ENCODE assay signal across 1 cellular context in the genomic region with DNA sequence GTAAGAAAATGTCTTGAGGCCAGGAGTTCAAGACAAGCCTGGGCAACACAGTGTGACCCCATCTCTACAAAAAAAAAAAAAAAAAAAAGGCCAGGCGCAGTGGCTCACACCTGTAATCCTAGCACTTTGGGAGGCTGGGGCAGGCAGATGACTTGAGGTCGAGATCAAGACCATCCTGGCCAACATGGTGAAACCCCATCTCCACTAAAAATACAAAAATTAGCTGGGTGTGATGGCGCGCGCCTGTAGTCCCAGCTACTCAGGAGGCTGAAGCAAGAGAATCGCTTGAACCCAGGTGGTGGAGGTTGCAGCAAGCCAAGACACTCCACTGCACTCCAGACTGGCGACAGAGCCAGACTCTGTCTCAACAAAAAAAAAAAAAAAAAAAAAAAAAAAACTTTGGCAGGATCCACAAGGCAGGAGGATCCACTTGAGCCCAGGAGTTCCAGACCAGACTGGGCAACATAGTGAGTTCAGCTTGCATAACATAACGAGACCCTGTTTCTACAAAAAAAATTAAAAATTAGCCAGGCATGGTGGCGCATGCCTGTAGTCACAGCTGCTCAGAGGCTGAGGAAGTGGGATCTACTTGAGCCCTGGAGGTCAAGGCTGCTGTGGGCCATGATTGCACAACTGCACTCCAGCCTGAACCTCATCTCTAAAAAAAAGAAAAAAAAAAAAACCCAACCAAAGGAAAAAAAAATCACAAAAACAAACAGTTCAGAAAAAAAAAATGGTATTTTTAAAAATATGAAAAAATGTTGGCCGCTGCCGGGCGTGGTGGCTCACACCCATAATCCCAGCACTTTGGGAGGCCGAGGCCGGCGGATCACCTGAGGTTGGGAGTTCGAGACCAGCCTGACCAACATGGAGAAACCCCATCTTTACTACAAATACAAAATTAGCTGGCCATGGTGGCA.
TF ChIP-seq lines count a peak whose summit lies in the region.

No MANE protein-coding gene starts in this region.

TF ChIP-seq in HEK293, 187 proteins besides CTCF, POLR2A, EP300 and RAD21:
- TF ChIP-seq, protein P1, sequence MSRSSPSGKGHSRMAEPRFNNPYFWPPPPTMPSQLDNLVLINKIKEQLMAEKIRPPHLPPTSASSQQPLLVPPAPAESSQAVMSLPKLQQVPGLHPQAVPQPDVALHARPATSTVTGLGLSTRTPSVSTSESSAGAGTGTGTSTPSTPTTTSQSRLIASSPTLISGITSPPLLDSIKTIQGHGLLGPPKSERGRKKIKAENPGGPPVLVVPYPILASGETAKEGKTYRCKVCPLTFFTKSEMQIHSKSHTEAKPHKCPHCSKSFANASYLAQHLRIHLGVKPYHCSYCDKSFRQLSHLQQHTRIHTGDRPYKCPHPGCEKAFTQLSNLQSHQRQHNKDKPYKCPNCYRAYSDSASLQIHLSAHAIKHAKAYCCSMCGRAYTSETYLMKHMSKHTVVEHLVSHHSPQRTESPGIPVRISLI (tag by site-specific recombination; IDR thresholded peaks at IDR 0.05): peak; percentile 73; the same call in 1 of the 2 replicates
- TF ChIP-seq ZNF121 (tag by site-specific recombination; IDR thresholded peaks at IDR 0.05) (peak; percentile 34; the same call in 1 of the 2 replicates), ZNF600 (tag by site-specific recombination; IDR thresholded peaks at IDR 0.05) (peak; percentile 82)
- TF ChIP-seq, protein P2, sequence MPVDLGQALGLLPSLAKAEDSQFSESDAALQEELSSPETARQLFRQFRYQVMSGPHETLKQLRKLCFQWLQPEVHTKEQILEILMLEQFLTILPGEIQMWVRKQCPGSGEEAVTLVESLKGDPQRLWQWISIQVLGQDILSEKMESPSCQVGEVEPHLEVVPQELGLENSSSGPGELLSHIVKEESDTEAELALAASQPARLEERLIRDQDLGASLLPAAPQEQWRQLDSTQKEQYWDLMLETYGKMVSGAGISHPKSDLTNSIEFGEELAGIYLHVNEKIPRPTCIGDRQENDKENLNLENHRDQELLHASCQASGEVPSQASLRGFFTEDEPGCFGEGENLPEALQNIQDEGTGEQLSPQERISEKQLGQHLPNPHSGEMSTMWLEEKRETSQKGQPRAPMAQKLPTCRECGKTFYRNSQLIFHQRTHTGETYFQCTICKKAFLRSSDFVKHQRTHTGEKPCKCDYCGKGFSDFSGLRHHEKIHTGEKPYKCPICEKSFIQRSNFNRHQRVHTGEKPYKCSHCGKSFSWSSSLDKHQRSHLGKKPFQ (tag by site-specific recombination; IDR thresholded peaks at IDR 0.05): peak; percentile 77; the same call in 1 of the 2 replicates
